In the genomic region with DNA sequence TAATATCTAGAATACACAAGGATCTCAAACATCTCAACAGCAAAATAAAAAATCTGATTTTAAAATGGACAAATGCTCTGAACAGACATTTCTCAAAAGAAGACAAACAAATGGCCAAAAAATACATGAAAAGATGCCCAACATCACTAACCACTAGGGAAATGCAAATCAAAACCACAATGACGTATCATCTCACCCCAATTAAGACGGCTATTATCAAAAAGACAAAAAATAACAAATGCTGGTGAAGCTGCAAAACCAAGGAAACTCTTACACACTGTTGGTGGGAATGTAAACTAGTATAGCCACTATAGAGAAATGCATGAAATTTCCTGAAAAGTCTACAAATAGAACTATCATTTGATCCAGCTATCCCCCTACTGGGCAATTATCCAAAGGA, we compare ENCODE assay signal across 16 cellular contexts.
A peak's percentile ranks its signal among the peaks of the same experiment; 100 is the strongest.
DNase-seq lines count a peak whose midpoint lies in the region; ATAC-seq, FAIRE-seq and TF ChIP-seq lines count a peak whose summit lies in the region.
"Had no signal": no experiment of that assay in that cellular context is flagged by ENCODE, and none has a peak within 500 bp of the region (broad histone marks: within the 10 kb centered on the region; RNA-seq: fewer than 3 reads in every experiment).

No MANE protein-coding gene starts in this region.

- CTCF ChIA-PET in GM12878 (lab: Yijun Ruan, JAX) = interaction anchor here (1.5 kb wide), 1 partner anchor 9 kb away, joined by 6 read pairs; no protein-coding TSS in a partner anchor

- no peaks in the 10 kb centered on the region for H3K36me3 ChIP-seq in cardiac muscle cell
- H3K36me3 ChIP-seq in left ventricle myocardium inferior = no peaks in the 10 kb centered on the region
- H3K36me3 ChIP-seq in GM12878 (ENCODE audit: control insufficient read depth in 2 of 2, insufficient read depth in 2 of 2, low read length in 1 of 2) = no peaks in the 10 kb centered on the region
- H3K36me3 ChIP-seq: BLaER1 treated with 17β-estradiol and CSF1 and Interleukin-3, amounts not matched to agents 10 nM and 100 nM had no signal

- H3K4me3 Mint-ChIP-seq in memory B cell = no peak overlapping the region
- no peak overlapping the region for H3K4me3 Mint-ChIP-seq in activated T-helper 2 cell treated with anti-CD3 and anti-CD28 coated beads, Interferon-gamma antibody, Interleukin-2, Interleukin-4, amounts not matched to agents 10 μg/mL and 5 μg/mL and 100 μg/mL, durations not matched to agents 14 hours and 24 hours and 36 hours (ENCODE audit: low read depth)

- no peak for DNase-seq in cardiac muscle cell (ENCODE audit: low read depth in 1 of 2, low spot score in 1 of 2)
- DNase-seq in left ventricle myocardium inferior = no peak
- no peak for DNase-seq in GM12878 (ENCODE audit: low read depth, low spot score)
- DNase-seq in memory B cell (ENCODE audit: low spot score in 2 of 2) = no peak
- no peak for DNase-seq in GM13976 (ENCODE audit: low spot score)
- no peak for DNase-seq in NCI-H2171 (lab: John Stamatoyannopoulos, UW)
- DNase-seq in activated T-helper 2 cell treated with anti-CD3 and anti-CD28 coated beads, Interferon-gamma antibody, Interleukin-2, Interleukin-4, amounts not matched to agents 10 μg/mL and 5 μg/mL and 100 μg/mL, durations not matched to agents 14 hours and 24 hours and 36 hours (ENCODE audit: low spot score) = no peak
- DNase-seq: 8988T, GM23248, KBM-7, NCI-H1092 treated with DMSO at 0.1 percent for 48 hours, NCI-H187, PC-3 had no signal

- no TSS peak for BruUV-seq in GM12878 (replicated peaks; lab: Mats Ljungman, UMichigan)

- H3K27ac ChIP-seq in cardiac muscle cell (peak overlapping the region; percentile 90), left ventricle myocardium inferior (replicated peaks) (no peak overlapping the region), GM12878 (ENCODE audit: control insufficient read depth, insufficient read depth) (no peak overlapping the region)
- H3K27ac ChIP-seq: BLaER1 treated with 17β-estradiol and CSF1 and Interleukin-3, amounts not matched to agents 10 nM and 100 nM; GM23248 had no signal

- H3K79me2 ChIP-seq in GM12878 (ENCODE audit: control insufficient read depth, insufficient read depth, low read length) = no peaks in the 10 kb centered on the region

- TF ChIP-seq CTCF in cardiac muscle cell (IDR thresholded peaks at IDR 0.05; ENCODE audit: low read depth, low read length) = no peak
- no peak for TF ChIP-seq CTCF in left ventricle myocardium inferior (IDR thresholded peaks at IDR 0.05; ENCODE audit: borderline replicate concordance)
- no peak for TF ChIP-seq CTCF in GM12878 (IDR thresholded peaks at IDR 0.05 in 2 of 3, conservative IDR thresholded peaks at IDR 0.05 in 1 of 3; ENCODE audit: control insufficient read depth in 2 of 3, extremely low read depth in 1 of 3, insufficient read depth in 1 of 3, low read depth in 3 of 3, low read length in 3 of 3)
- no peak for TF ChIP-seq CTCF in GM13976 (IDR thresholded peaks at IDR 0.05; ENCODE audit: borderline replicate concordance, control extremely low read depth, extremely low read depth, insufficient read depth, missing control alignments)

- H3K4me1 ChIP-seq in cardiac muscle cell (ENCODE audit: low read depth) (peaks cover 38% of the 10 kb centered on the region), left ventricle myocardium inferior (peaks cover 28% of the 10 kb centered on the region), GM12878 (ENCODE audit: control insufficient read depth, insufficient read depth, low read length) (no peaks in the 10 kb centered on the region)
- H3K4me1 ChIP-seq: BLaER1 treated with 17β-estradiol and CSF1 and Interleukin-3, amounts not matched to agents 10 nM and 100 nM had no signal

- FAIRE-seq in GM12878 (lab: Jason Lieb, UNC) = no peak
- FAIRE-seq: GM12891 had no signal

- peak; percentile 61 for ATAC-seq in GM12878
- peak; percentile 32 for ATAC-seq in memory B cell (ENCODE audit: low read depth)
- no peak for ATAC-seq in HG02870 (IDR thresholded peaks at IDR 0.05; ENCODE audit: unreplicated experiment)
- ATAC-seq: PC-3 had no signal

- in situ Hi-C loops in GM12878 (cut with MboI) = no loop called here
- in situ Hi-C loops in GM13976 (cut with MboI; ENCODE audit: low sequenced_read_pairs, unreplicated experiment) = no loop called here

- no peaks in the 10 kb centered on the region for H3K27me3 ChIP-seq in cardiac muscle cell
- H3K27me3 ChIP-seq in left ventricle myocardium inferior (ENCODE audit: low read depth) = no peaks in the 10 kb centered on the region
- no peaks in the 10 kb centered on the region for H3K27me3 ChIP-seq in GM12878 (replicated peaks in 1 of 2; ENCODE audit: control insufficient read depth in 2 of 2, insufficient read depth in 2 of 2, low read length in 1 of 2)
- H3K27me3 ChIP-seq: BLaER1 treated with 17β-estradiol and CSF1 and Interleukin-3, amounts not matched to agents 10 nM and 100 nM had no signal

- peaks cover 7% of the 10 kb centered on the region for H3K4me1 Mint-ChIP-seq in memory B cell
- peaks cover 38% of the 10 kb centered on the region for H3K4me1 Mint-ChIP-seq in activated T-helper 2 cell treated with anti-CD3 and anti-CD28 coated beads, Interferon-gamma antibody, Interleukin-2, Interleukin-4, amounts not matched to agents 10 μg/mL and 5 μg/mL and 100 μg/mL, durations not matched to agents 14 hours and 24 hours and 36 hours (ENCODE audit: low read depth)

- POLR2A ChIA-PET in GM12878 (lab: Charles Lee) = interaction anchor here (0.5 to 0.6 kb wide), 2 partner anchors 84 to 921 kb away, joined by 4 to 7 read pairs; no protein-coding TSS in a partner anchor

- H3K27me3 Mint-ChIP-seq in memory B cell = no peaks in the 10 kb centered on the region
- no peaks in the 10 kb centered on the region for H3K27me3 Mint-ChIP-seq in activated T-helper 2 cell treated with anti-CD3 and anti-CD28 coated beads, Interferon-gamma antibody, Interleukin-2, Interleukin-4, amounts not matched to agents 10 μg/mL and 5 μg/mL and 100 μg/mL, durations not matched to agents 14 hours and 24 hours and 36 hours (ENCODE audit: low read depth)

- H3K9ac ChIP-seq in GM12878 (ENCODE audit: control insufficient read depth, insufficient read depth, low read length) = no peak overlapping the region
- H3K9ac ChIP-seq: BLaER1 treated with 17β-estradiol and CSF1 and Interleukin-3, amounts not matched to agents 10 nM and 100 nM; GM23248 had no signal

- H4K20me1 ChIP-seq in GM12878 (ENCODE audit: control insufficient read depth, insufficient read depth) = no peaks in the 10 kb centered on the region
- H4K20me1 ChIP-seq: BLaER1 treated with 17β-estradiol and CSF1 and Interleukin-3, amounts not matched to agents 10 nM and 100 nM had no signal

- intact Hi-C loops in left ventricle myocardium inferior (cut with micrococcal nuclease) = no loop called here
- intact Hi-C loops in GM12878 (cut with micrococcal nuclease; ENCODE audit: unreplicated experiment) = no loop called here
- intact Hi-C loops in activated T-helper 2 cell treated with anti-CD3 and anti-CD28 coated beads, Interferon-gamma antibody, Interleukin-2, Interleukin-4, amounts not matched to agents 10 μg/mL and 5 μg/mL and 100 μg/mL, durations not matched to agents 14 hours and 24 hours and 36 hours (cut with micrococcal nuclease) = no loop called here

- peak overlapping the region; percentile 7 for H3K27ac Mint-ChIP-seq in memory B cell
- H3K27ac Mint-ChIP-seq in activated T-helper 2 cell treated with anti-CD3 and anti-CD28 coated beads, Interferon-gamma antibody, Interleukin-2, Interleukin-4, amounts not matched to agents 10 μg/mL and 5 μg/mL and 100 μg/mL, durations not matched to agents 14 hours and 24 hours and 36 hours = no peak overlapping the region

- peaks cover 2% of the 10 kb centered on the region for H3K9me3 Mint-ChIP-seq in memory B cell
- peaks cover 35% of the 10 kb centered on the region for H3K9me3 Mint-ChIP-seq in activated T-helper 2 cell treated with anti-CD3 and anti-CD28 coated beads, Interferon-gamma antibody, Interleukin-2, Interleukin-4, amounts not matched to agents 10 μg/mL and 5 μg/mL and 100 μg/mL, durations not matched to agents 14 hours and 24 hours and 36 hours

- RAD21 ChIA-PET in GM12878 (lab: Charles Lee; ENCODE audit: unreplicated experiment) = interaction anchor here (1.1 to 1.5 kb wide), 2 partner anchors 8 to 9 kb away, joined by 3 to 5 read pairs; no protein-coding TSS in a partner anchor

- H3K9me3 ChIP-seq in cardiac muscle cell (ENCODE audit: low read depth) = no peaks in the 10 kb centered on the region
- no peaks in the 10 kb centered on the region for H3K9me3 ChIP-seq in left ventricle myocardium inferior (replicated peaks)
- peaks cover 3% of the 10 kb centered on the region for H3K9me3 ChIP-seq in GM12878 (replicated peaks; ENCODE audit: control insufficient read depth, insufficient read depth, low read length)

- TF ChIP-seq RAD21 in GM12878 (IDR thresholded peaks at IDR 0.05; ENCODE audit: insufficient read depth, low read depth, low read length) = no peak

- peaks cover 2% of the 10 kb centered on the region for H3K36me3 Mint-ChIP-seq in memory B cell
- peaks cover 33% of the 10 kb centered on the region for H3K36me3 Mint-ChIP-seq in activated T-helper 2 cell treated with anti-CD3 and anti-CD28 coated beads, Interferon-gamma antibody, Interleukin-2, Interleukin-4, amounts not matched to agents 10 μg/mL and 5 μg/mL and 100 μg/mL, durations not matched to agents 14 hours and 24 hours and 36 hours (ENCODE audit: low read depth)

- SMC1A ChIA-PET in GM12878 (lab: Charles Lee; ENCODE audit: uncharacterized antibody, unreplicated experiment) = interaction anchor here (1.1 to 3.1 kb wide), 7 partner anchors 8 to 32 kb away, joined by 3 to 13 read pairs (median 4); no protein-coding TSS in a partner anchor

- H3K4me3 ChIP-seq in cardiac muscle cell (no peak overlapping the region), left ventricle myocardium inferior (no peak overlapping the region), GM12878 (no peak overlapping the region)
- H3K4me3 ChIP-seq: BLaER1 treated with 17β-estradiol and CSF1 and Interleukin-3, amounts not matched to agents 10 nM and 100 nM; GM23248 had no signal

- WGBS in GM12878 (ENCODE audit: insufficient coverage, insufficient replicate concordance, low lambda C conversion rate, missing lambda C conversion rate) = 47% methylated on average over 2 of the region's 2 CpGs

- no peak for TF ChIP-seq POLR2A in GM12878 (IDR thresholded peaks at IDR 0.05; ENCODE audit: low read depth, low read length)

- H3K4me2 ChIP-seq in GM12878 (ENCODE audit: control insufficient read depth, insufficient read depth) = no peak overlapping the region
- H3K4me2 ChIP-seq: BLaER1 treated with 17β-estradiol and CSF1 and Interleukin-3, amounts not matched to agents 10 nM and 100 nM had no signal

- TF ChIP-seq EP300 in GM12878 (IDR thresholded peaks at IDR 0.05; ENCODE audit: borderline replicate concordance in 1 of 2, control insufficient read depth in 1 of 2, low read depth in 2 of 2, low read length in 2 of 2) = no peak

- H2AFZ ChIP-seq in GM12878 (ENCODE audit: control insufficient read depth, low read depth, low read length) = no peak overlapping the region
- H2AFZ ChIP-seq: GM23248 had no signal

TF ChIP-seq in GM12878, 131 proteins besides CTCF, POLR2A, EP300 and RAD21 (continues in another document):
- TF ChIP-seq TCF7 (IDR thresholded peaks at IDR 0.05; ENCODE audit: borderline replicate concordance) (no peak), NFYA (IDR thresholded peaks at IDR 0.05; ENCODE audit: borderline replicate concordance, low read depth, low read length) (no peak)
